In the genomic region with DNA sequence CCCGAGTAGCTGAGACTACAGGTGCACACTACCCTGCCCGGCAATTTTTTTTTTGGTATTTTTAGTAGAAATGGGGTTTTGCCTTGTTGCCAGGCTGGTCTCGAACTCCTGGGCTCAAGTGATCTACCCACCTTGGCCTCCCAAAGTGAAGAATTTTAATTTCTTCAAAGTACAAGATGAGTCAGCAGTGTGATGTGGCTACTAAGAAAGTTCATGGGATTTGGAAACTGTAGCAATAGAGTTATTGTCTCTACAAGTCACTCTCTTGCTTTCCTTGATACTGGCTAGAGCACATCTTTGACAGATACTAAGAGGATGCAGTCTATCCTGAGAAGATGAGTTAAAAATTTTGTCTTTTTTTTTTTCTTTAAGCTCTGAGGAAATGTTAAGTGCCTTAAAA, we compare ENCODE assay signal across 3 cellular contexts.
TF ChIP-seq lines count a peak whose summit lies in the region.

No MANE protein-coding gene starts in this region.

TF ChIP-seq in SK-N-SH, 30 proteins besides CTCF, POLR2A, EP300 and RAD21:
- TF ChIP-seq RFX5 (IDR thresholded peaks at IDR 0.05; ENCODE audit: low read length) (no peak), NRF1 (IDR thresholded peaks at IDR 0.05; ENCODE audit: low read depth, low read length) (no peak), GATA2 (CRISPR knock-in tag; IDR thresholded peaks at IDR 0.05) (no peak), RXRA (IDR thresholded peaks at IDR 0.05; ENCODE audit: borderline replicate concordance, low read depth) (no peak), GABPA (IDR thresholded peaks at IDR 0.05; ENCODE audit: low read depth) (no peak), EZH2phosphoT487 (IDR thresholded peaks at IDR 0.05; ENCODE audit: borderline replicate concordance, low read depth) (no peak)
TF ChIP-seq in SK-N-SH: peak in this region for 0.

TF ChIP-seq in SK-N-SH treated with all-trans-retinoic acid at 6 μM for 48 hours, 23 proteins besides CTCF, POLR2A, EP300 and RAD21:
- TF ChIP-seq ZNF70 (CRISPR knock-in tag; IDR thresholded peaks at IDR 0.05), result no peak
- no peak for TF ChIP-seq ZC3H10 (CRISPR knock-in tag; IDR thresholded peaks at IDR 0.05)
- TF ChIP-seq, protein P1, sequence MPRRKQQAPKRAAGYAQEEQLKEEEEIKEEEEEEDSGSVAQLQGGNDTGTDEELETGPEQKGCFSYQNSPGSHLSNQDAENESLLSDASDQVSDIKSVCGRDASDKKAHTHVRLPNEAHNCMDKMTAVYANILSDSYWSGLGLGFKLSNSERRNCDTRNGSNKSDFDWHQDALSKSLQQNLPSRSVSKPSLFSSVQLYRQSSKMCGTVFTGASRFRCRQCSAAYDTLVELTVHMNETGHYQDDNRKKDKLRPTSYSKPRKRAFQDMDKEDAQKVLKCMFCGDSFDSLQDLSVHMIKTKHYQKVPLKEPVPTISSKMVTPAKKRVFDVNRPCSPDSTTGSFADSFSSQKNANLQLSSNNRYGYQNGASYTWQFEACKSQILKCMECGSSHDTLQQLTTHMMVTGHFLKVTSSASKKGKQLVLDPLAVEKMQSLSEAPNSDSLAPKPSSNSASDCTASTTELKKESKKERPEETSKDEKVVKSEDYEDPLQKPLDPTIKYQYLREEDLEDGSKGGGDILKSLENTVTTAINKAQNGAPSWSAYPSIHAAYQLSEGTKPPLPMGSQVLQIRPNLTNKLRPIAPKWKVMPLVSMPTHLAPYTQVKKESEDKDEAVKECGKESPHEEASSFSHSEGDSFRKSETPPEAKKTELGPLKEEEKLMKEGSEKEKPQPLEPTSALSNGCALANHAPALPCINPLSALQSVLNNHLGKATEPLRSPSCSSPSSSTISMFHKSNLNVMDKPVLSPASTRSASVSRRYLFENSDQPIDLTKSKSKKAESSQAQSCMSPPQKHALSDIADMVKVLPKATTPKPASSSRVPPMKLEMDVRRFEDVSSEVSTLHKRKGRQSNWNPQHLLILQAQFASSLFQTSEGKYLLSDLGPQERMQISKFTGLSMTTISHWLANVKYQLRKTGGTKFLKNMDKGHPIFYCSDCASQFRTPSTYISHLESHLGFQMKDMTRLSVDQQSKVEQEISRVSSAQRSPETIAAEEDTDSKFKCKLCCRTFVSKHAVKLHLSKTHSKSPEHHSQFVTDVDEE (CRISPR knock-in tag; IDR thresholded peaks at IDR 0.05), result no peak
- no peak for TF ChIP-seq ARNTL (CRISPR knock-in tag; IDR thresholded peaks at IDR 0.05; ENCODE audit: borderline replicate concordance, low read depth)
- TF ChIP-seq, protein P2, sequence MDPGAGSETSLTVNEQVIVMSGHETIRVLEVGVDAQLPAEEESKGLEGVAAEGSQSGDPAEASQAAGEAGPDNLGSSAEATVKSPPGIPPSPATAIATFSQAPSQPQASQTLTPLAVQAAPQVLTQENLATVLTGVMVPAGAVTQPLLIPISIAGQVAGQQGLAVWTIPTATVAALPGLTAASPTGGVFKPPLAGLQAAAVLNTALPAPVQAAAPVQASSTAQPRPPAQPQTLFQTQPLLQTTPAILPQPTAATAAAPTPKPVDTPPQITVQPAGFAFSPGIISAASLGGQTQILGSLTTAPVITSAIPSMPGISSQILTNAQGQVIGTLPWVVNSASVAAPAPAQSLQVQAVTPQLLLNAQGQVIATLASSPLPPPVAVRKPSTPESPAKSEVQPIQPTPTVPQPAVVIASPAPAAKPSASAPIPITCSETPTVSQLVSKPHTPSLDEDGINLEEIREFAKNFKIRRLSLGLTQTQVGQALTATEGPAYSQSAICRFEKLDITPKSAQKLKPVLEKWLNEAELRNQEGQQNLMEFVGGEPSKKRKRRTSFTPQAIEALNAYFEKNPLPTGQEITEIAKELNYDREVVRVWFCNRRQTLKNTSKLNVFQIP (CRISPR knock-in tag; IDR thresholded peaks at IDR 0.05; ENCODE audit: borderline replicate concordance, low read depth), result no peak
- TF ChIP-seq ESRRG (CRISPR knock-in tag; IDR thresholded peaks at IDR 0.05), result no peak
- TF ChIP-seq GLIS3 (CRISPR knock-in tag; IDR thresholded peaks at IDR 0.05), result no peak
- no peak for TF ChIP-seq ZFP3 (CRISPR knock-in tag; IDR thresholded peaks at IDR 0.05)
- TF ChIP-seq ZNF8 (CRISPR knock-in tag; IDR thresholded peaks at IDR 0.05), result no peak
- TF ChIP-seq SNAI2 (CRISPR knock-in tag; IDR thresholded peaks at IDR 0.05), result no peak
- TF ChIP-seq ISL1 (CRISPR knock-in tag; IDR thresholded peaks at IDR 0.05), result no peak
- TF ChIP-seq TCF4 (CRISPR knock-in tag; IDR thresholded peaks at IDR 0.05; ENCODE audit: borderline replicate concordance), result no peak
- no peak for TF ChIP-seq ZNF565 (CRISPR knock-in tag; conservative IDR thresholded peaks at IDR 0.05; ENCODE audit: low read depth)
- no peak for TF ChIP-seq BACH2 (CRISPR knock-in tag; IDR thresholded peaks at IDR 0.05; ENCODE audit: borderline replicate concordance)

TF ChIP-seq in GM12891, 5 proteins besides CTCF, POLR2A, EP300 and RAD21:
- no peak for TF ChIP-seq PAX5 (IDR thresholded peaks at IDR 0.05; ENCODE audit: insufficient read depth, low read length, severe bottlenecking)
- no peak for TF ChIP-seq POLR2AphosphoS5 (IDR thresholded peaks at IDR 0.05; ENCODE audit: low read depth, low read length)
- no peak for TF ChIP-seq SPI1 (IDR thresholded peaks at IDR 0.05; ENCODE audit: low read depth, low read length)
- TF ChIP-seq POU2F2 (IDR thresholded peaks at IDR 0.05; ENCODE audit: low read depth, low read length), result no peak
- TF ChIP-seq TAF1 (IDR thresholded peaks at IDR 0.05; ENCODE audit: low read depth, low read length), result no peak
